In the genomic region with DNA sequence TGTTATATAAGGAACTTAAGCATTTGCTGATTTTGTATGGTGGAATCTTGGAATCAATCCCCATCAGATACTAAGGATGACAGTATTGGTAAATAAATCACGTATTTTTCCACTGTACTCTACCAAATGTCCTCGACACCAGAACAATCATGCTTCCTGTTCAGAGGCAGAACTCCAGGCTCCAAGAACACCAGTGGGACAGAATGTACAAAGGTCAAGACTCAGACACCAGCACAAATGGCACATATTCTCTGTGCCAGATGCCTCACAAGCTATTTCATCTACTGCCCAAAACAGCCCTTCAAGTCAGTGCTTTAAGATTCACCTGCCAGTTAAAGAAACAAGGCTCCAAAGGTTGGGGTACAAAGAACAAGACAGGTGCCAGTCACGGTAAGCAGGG, we compare ENCODE assay signal across 23 cellular contexts.
"Had no signal": no experiment of that assay in that cellular context is flagged by ENCODE, and none has a peak within 500 bp of the region (broad histone marks: within the 10 kb centered on the region; RNA-seq: fewer than 3 reads in every experiment).

No MANE protein-coding gene starts in this region.

- H3K27me3 ChIP-seq: MG63, SJSA1 had no signal

- H3K4me3 ChIP-seq: MG63, SJSA1, SK-N-MC had no signal

- H3K36me3 ChIP-seq: MG63, SJSA1 had no signal

- DNase-seq: KBM-7, MG63, NCI-H1092, NCI-H1105 treated with DMSO at 0.1 percent for 48 hours, NCI-H1417 treated with DMSO at 0.1 percent for 48 hours, NCI-H146, NCI-H1694 treated with DMSO at 0.1 percent for 48 hours, NCI-H1930, NCI-H2081, NCI-H2107, NCI-H226, NCI-H446, NCI-H524 treated with DMSO at 0.1 percent for 48 hours, NCI-H69, NCI-H774, Right ventricle myocardium superior, RPMI8226, SIG-M5 had no signal

- H3K9me3 ChIP-seq: MG63, SJSA1 had no signal

- H3K4me1 ChIP-seq: SJSA1 had no signal

- H3K27ac ChIP-seq: HL-60, SJSA1, SK-N-MC had no signal

- FAIRE-seq: HTR-8/SVneo, RCC 7860 had no signal
